8 cellular contexts compared by ENCODE assay signal in the genomic region with DNA sequence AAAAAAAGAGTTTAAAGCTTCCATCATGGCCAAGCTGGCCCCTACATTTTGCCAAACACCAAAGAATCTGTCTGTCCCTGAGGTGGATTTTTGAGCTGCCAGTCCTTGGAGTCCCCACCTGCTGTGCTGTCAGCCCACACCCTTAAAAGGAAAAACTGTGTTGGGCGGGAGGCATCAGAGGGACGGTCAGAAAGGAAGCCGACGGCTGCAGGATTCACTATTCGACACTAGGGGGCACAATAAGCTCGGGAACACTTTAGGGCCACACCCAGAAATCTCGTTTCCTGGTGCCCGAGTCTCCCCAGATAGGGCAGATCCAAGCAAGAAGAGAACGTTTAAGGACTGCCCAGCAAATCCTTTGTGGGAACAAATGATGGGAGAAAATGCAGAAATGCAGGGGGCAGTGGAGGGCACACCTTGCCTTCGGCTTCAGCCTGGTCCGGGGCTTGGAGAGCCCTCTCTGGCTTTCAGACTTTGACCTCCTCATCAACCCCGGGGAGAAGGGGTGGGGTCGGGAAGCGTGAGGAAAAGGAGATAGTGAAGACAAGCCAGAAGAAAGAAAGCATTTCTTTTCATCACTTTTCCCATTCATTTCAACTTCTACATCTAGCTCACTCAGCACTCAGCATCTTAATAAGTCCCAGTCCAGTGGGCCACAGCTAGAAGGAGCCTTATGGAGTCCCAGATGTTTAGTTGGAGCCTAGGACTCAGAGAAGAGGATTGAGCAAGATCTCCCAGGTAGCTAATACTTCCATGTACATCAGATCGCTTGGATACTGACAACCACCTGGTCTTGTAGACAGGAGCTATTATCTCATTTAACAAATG. TPM values are rescaled to one million over a fixed set of nuclear protein-coding genes. Genes with fewer than 3 reads are reported as not detected.
DNase-seq lines count a peak whose midpoint lies in the region; ATAC-seq, FAIRE-seq and TF ChIP-seq lines count a peak whose summit lies in the region.

No MANE protein-coding gene starts in this region.

- H3K27me3 ChIP-seq in iPS DF 6.9 (ENCODE audit: control insufficient read depth, insufficient read depth, low read length), result no peaks in the 10 kb centered on the region

- no peaks in the 10 kb centered on the region for H3K36me3 ChIP-seq in iPS DF 6.9 (ENCODE audit: control insufficient read depth, insufficient read depth, low read length)

- H3K9me3 ChIP-seq in iPS DF 6.9 (ENCODE audit: control insufficient read depth, insufficient read depth, low read length), result no peaks in the 10 kb centered on the region

- WGBS in iPS DF 6.9 (ENCODE audit: insufficient coverage, insufficient read length), result no CpG with 5 or more reads among the region's 15 CpGs

- H3K27ac ChIP-seq in iPS DF 6.9 (ENCODE audit: low read length), result no peak overlapping the region

- peak; percentile 50 for ATAC-seq in HG03039 (IDR thresholded peaks at IDR 0.05; ENCODE audit: unreplicated experiment)

- H3K27ac Mint-ChIP-seq in brain, result peak overlapping the region; percentile 89 to 97 (median 92)

- DNase-seq in GM12891 (ENCODE audit: insufficient read length, low spot score) (peak; percentile 63), NCI-H2107 (lab: John Stamatoyannopoulos, UW) (peak; percentile 97), iPS DF 6.9 (ENCODE audit: low read depth, low spot score) (peak; percentile 94), skeletal muscle cell (ENCODE audit: low read depth) (peak; percentile 74), cortex of kidney (lab: John Stamatoyannopoulos, UW) (no peak)

- TF ChIP-seq CTCF in brain (conservative IDR thresholded peaks at IDR 0.05), result peak; percentile 92 to 93

- H3K4me1 Mint-ChIP-seq in brain, result peaks cover 51% of the 10 kb centered on the region

- H3K36me3 Mint-ChIP-seq in brain, result no peaks in the 10 kb centered on the region

- no peak for TF ChIP-seq POLR2A in GM12891 (IDR thresholded peaks at IDR 0.05; ENCODE audit: low read depth, low read length)

- H3K4me3 Mint-ChIP-seq in brain, result peak overlapping the region; percentile 85 to 93 (median 89)

- FAIRE-seq in GM12891 (lab: Jason Lieb, UNC), result peak; percentile 59
- FAIRE-seq in TTC549 (lab: Jason Lieb, UNC), result peak; percentile 69

- H3K4me3 ChIP-seq in iPS DF 6.9 (ENCODE audit: low read length), result peak overlapping the region; percentile 9; the same call in 1 of the 2 replicates
- peak overlapping the region; percentile 44 for H3K4me3 ChIP-seq in skeletal muscle cell (ENCODE audit: low read depth, low read length)

- H3K9me3 Mint-ChIP-seq in brain, result no peaks in the 10 kb centered on the region

- H3K4me1 ChIP-seq in iPS DF 6.9 (ENCODE audit: control insufficient read depth, insufficient read depth, low read length), result peaks cover 1% of the 10 kb centered on the region; the same call in 1 of the 2 replicates

- peaks cover 10% of the 10 kb centered on the region for H3K27me3 Mint-ChIP-seq in brain

TF ChIP-seq in GM12891, 5 proteins besides CTCF, POLR2A, EP300 and RAD21:
- TF ChIP-seq TAF1 (IDR thresholded peaks at IDR 0.05; ENCODE audit: low read depth, low read length) (no peak), SPI1 (IDR thresholded peaks at IDR 0.05; ENCODE audit: low read depth, low read length) (no peak), POLR2AphosphoS5 (IDR thresholded peaks at IDR 0.05; ENCODE audit: low read depth, low read length) (no peak), POU2F2 (IDR thresholded peaks at IDR 0.05; ENCODE audit: low read depth, low read length) (no peak), PAX5 (IDR thresholded peaks at IDR 0.05; ENCODE audit: insufficient read depth, low read length, severe bottlenecking) (no peak)

RNA-seq across cellular contexts. Expression of a gene that starts 5.0 kb away (rescaled TPM):
- 1.6 TPM for polyA plus RNA-seq in GM12891 (2012; ENCODE audit: low read depth, missing spikeins)
- 17.0 TPM for polyA plus RNA-seq in brain (ENCODE audit: insufficient read depth, low read depth, low replicate concordance)
